19 cellular contexts compared by ENCODE assay signal in the genomic region with DNA sequence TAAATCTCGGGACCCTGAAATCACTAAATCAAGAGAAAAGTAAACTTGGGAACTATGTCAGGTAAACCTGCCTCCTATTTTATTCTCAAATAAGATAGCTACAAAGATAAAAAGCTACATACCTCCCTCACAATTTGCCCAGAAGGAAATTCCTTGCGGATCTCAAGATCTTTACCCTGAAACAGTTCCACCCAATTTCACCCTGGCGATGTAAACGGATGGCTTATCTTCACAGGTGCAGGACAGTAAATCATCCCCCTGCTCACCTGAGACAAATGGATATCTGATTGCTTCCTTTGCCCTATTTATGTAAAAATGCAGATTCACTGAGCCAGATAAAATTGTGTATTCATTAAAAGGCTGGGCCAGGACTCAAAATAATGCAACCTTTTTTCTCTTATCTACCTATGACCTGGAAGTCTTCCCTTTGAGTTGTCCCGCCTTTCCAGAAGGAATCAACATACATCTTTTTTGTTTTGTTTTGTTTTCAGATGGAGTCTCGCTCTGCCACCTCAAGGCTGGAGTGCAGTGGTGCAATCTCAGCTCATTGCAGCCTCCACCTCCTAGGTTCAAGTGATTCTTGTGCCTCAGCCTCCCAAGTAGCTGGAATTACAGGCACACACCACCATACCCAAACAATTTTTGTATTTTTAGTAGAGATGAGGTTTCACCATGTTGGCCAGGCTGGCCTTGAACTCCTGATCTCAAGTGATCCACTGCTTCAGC. TPM values are rescaled to one million over a fixed set of nuclear protein-coding genes. Genes with fewer than 3 reads are reported as not detected.
DNase-seq lines count a peak whose midpoint lies in the region; ATAC-seq, FAIRE-seq and TF ChIP-seq lines count a peak whose summit lies in the region.
"Had no signal": no experiment of that assay in that cellular context is flagged by ENCODE, and none has a peak within 500 bp of the region (broad histone marks: within the 10 kb centered on the region; RNA-seq: fewer than 3 reads in every experiment).

No MANE protein-coding gene starts in this region.

- H3K4me3 ChIP-seq in colonic mucosa (no peak overlapping the region), right lobe of liver (no peak overlapping the region)
- H3K4me3 ChIP-seq: HAP-1 had no signal

- H3K36me3 ChIP-seq in colonic mucosa (no peaks in the 10 kb centered on the region), right lobe of liver (no peaks in the 10 kb centered on the region)

- intact Hi-C loops in Calu3 (cut with micrococcal nuclease; ENCODE audit: unreplicated experiment), result no loop called here
- intact Hi-C loops in colonic mucosa (cut with DNase I), result loop anchor here (5.0 kb wide), 1 partner anchor 73 kb away; no protein-coding TSS in a partner anchor
- intact Hi-C loops in right lobe of liver (cut with DNase I), result no loop called here

- BruUV-seq in Calu3 (replicated peaks; lab: Mats Ljungman, UMichigan), result no TSS peak

- H3K27ac ChIP-seq in colonic mucosa (no peak overlapping the region), right lobe of liver (no peak overlapping the region)

- CTCF ChIA-PET in Calu3 (lab: Charles Lee), result interaction anchor here (1.0 kb wide), 1 partner anchor 37 kb away, joined by 4 read pairs; no protein-coding TSS in a partner anchor

- H3K4me1 Mint-ChIP-seq in Calu3 (ENCODE audit: low read depth, unreplicated experiment), result no peaks in the 10 kb centered on the region

- H3K4me3 Mint-ChIP-seq in Calu3 (ENCODE audit: low read depth, unreplicated experiment), result no peak overlapping the region
- H3K4me3 Mint-ChIP-seq: B cell; CD4-positive, alpha-beta memory T cell; IgD-negative memory B cell had no signal

- TF ChIP-seq CTCF in Calu3 (IDR thresholded peaks at IDR 0.05; ENCODE audit: unreplicated experiment), result no peak
- TF ChIP-seq CTCF in colonic mucosa (IDR thresholded peaks at IDR 0.05), result peak; percentile 31
- peak; percentile 10 to 36 (median 20) for TF ChIP-seq CTCF in right lobe of liver (IDR thresholded peaks at IDR 0.05)

- TF ChIP-seq POLR2A in right lobe of liver (IDR thresholded peaks at IDR 0.05), result no peak

- peaks cover 26% of the 10 kb centered on the region for H3K36me3 Mint-ChIP-seq in Calu3 (ENCODE audit: insufficient read depth, unreplicated experiment)

- no peaks in the 10 kb centered on the region for H3K27me3 Mint-ChIP-seq in Calu3 (ENCODE audit: unreplicated experiment)
- H3K27me3 Mint-ChIP-seq: B cell; CD4-positive, alpha-beta memory T cell; IgD-negative memory B cell had no signal

- FAIRE-seq in HTR-8/SVneo (lab: Jason Lieb, UNC), result peak; percentile 79

- no peak for ATAC-seq in right lobe of liver
- no peak for ATAC-seq in GM18873 (IDR thresholded peaks at IDR 0.05; ENCODE audit: low FRiP score, unreplicated experiment)
- ATAC-seq in GM18861 (IDR thresholded peaks at IDR 0.05; ENCODE audit: unreplicated experiment), result no peak
- ATAC-seq in HG02678 (IDR thresholded peaks at IDR 0.05; ENCODE audit: unreplicated experiment), result no peak

- H3K9me3 ChIP-seq in colonic mucosa, result no peaks in the 10 kb centered on the region
- peaks cover 0 to 6% (median 3%) of the 10 kb centered on the region in 4 donors for H3K9me3 ChIP-seq in right lobe of liver
- H3K9me3 ChIP-seq: HAP-1 had no signal

- H3K27ac Mint-ChIP-seq in Calu3 (ENCODE audit: unreplicated experiment), result no peak overlapping the region
- H3K27ac Mint-ChIP-seq: B cell; CD4-positive, alpha-beta memory T cell; IgD-negative memory B cell had no signal

- H3K9me3 Mint-ChIP-seq in Calu3 (ENCODE audit: low read depth, unreplicated experiment), result peaks cover 13% of the 10 kb centered on the region

- peak; percentile 4 for DNase-seq in Calu3
- no peak for DNase-seq in HTR-8/SVneo (ENCODE audit: insufficient read length, low spot score)
- no peak for DNase-seq in colonic mucosa
- no peak for DNase-seq in right lobe of liver
- no peak for DNase-seq in activated CD4-positive, CD25-positive, alpha-beta regulatory T cell (lab: John Stamatoyannopoulos, UW)
- DNase-seq: ACHN; CD4-positive, alpha-beta memory T cell; EL; NCI-H1436; NCI-H2081; NCI-H226; NCI-H526 treated with DMSO at 0.1 percent for 48 hours; SIG-M5 had no signal

- H3K27me3 ChIP-seq in colonic mucosa, result no peaks in the 10 kb centered on the region
- H3K27me3 ChIP-seq in right lobe of liver, result no peaks in the 10 kb centered on the region

- H3K9ac ChIP-seq in colonic mucosa (ENCODE audit: low read depth in 2 of 2, low read length in 2 of 2), result no peak overlapping the region

- WGBS in right lobe of liver (ENCODE audit: insufficient coverage, low coverage, low lambda C conversion rate, missing lambda C conversion rate), result 93% methylated on average over 6 of the region's 6 CpGs

- H3K4me1 ChIP-seq in colonic mucosa (no peaks in the 10 kb centered on the region), right lobe of liver (no peaks in the 10 kb centered on the region)
- H3K4me1 ChIP-seq: HAP-1 had no signal

RNA-seq across cellular contexts. Expression of gene TMEM267, which starts 13.8 kb away (rescaled TPM):
- total RNA-seq in Calu3 (2022) (19.0 and 23.4 TPM in 2 replicates), colonic mucosa (10 to 100 TPM in 1 of 2 donors, 1 to 10 TPM in 1; 7.3 to 11.8 TPM), right lobe of liver (1 to 10 TPM; 3.9 to 5.1 (median 4.5) TPM)

RNA-seq across cellular contexts. Expression of gene C5orf34, which starts 45.1 kb away (rescaled TPM):
- total RNA-seq in Calu3 (2022), result 6.9 and 7.4 TPM in 2 replicates
- total RNA-seq in colonic mucosa, result 1 to 10 TPM; 1.9 to 5.0 TPM
- total RNA-seq in right lobe of liver, result under 1 TPM; 0.15 to 0.99 (median 0.72) TPM

RNA-seq across cellular contexts. Expression of gene CCL28, which starts 57.6 kb away (rescaled TPM):
- total RNA-seq in Calu3 (2022) (9.9 and 12.2 TPM in 2 replicates), colonic mucosa (100 to 1,000 TPM in 1 of 2 donors, 10 to 100 TPM in 1; 56.8 to 116 TPM), right lobe of liver (1 to 10 TPM in 5 of 6 experiments, under 1 TPM in 1; 1.00 to 2.3 (median 1.3) TPM)
